1 cellular context compared by ENCODE assay signal in the genomic region with DNA sequence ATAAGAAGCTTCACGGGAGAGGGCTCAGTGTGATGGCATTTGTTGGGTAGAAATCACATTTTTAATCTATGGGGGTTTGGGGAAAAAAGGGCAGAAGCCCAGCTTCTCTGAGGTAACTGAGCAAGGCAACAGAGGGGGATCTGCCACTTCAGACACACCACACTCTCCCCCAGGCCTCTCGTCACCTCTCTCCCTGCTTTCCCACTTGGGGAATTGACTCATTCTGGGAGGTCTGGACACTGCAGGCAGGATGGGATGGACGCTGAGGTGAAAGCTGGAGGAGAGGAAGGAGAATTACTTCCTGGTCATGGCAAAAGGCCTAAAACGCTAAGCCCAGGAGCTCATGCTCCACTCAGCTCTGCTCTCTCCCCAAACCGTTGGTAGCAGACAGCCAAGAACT.
TF ChIP-seq lines count a peak whose summit lies in the region.

No MANE protein-coding gene starts in this region.

TF ChIP-seq in WTC11, 78 proteins besides CTCF, POLR2A, EP300 and RAD21 (continued from another document):
- TF ChIP-seq NFE2L1 (CRISPR knock-in tag; IDR thresholded peaks at IDR 0.05) (no peak), CREM (CRISPR knock-in tag; IDR thresholded peaks at IDR 0.05) (no peak)
- TF ChIP-seq, protein P1, sequence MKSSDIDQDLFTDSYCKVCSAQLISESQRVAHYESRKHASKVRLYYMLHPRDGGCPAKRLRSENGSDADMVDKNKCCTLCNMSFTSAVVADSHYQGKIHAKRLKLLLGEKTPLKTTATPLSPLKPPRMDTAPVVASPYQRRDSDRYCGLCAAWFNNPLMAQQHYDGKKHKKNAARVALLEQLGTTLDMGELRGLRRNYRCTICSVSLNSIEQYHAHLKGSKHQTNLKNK (CRISPR knock-in tag; IDR thresholded peaks at IDR 0.05) = no peak
- TF ChIP-seq, protein P2, sequence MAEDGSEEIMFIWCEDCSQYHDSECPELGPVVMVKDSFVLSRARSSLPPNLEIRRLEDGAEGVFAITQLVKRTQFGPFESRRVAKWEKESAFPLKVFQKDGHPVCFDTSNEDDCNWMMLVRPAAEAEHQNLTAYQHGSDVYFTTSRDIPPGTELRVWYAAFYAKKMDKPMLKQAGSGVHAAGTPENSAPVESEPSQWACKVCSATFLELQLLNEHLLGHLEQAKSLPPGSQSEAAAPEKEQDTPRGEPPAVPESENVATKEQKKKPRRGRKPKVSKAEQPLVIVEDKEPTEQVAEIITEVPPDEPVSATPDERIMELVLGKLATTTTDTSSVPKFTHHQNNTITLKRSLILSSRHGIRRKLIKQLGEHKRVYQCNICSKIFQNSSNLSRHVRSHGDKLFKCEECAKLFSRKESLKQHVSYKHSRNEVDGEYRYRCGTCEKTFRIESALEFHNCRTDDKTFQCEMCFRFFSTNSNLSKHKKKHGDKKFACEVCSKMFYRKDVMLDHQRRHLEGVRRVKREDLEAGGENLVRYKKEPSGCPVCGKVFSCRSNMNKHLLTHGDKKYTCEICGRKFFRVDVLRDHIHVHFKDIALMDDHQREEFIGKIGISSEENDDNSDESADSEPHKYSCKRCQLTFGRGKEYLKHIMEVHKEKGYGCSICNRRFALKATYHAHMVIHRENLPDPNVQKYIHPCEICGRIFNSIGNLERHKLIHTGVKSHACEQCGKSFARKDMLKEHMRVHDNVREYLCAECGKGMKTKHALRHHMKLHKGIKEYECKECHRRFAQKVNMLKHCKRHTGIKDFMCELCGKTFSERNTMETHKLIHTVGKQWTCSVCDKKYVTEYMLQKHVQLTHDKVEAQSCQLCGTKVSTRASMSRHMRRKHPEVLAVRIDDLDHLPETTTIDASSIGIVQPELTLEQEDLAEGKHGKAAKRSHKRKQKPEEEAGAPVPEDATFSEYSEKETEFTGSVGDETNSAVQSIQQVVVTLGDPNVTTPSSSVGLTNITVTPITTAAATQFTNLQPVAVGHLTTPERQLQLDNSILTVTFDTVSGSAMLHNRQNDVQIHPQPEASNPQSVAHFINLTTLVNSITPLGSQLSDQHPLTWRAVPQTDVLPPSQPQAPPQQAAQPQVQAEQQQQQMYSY (CRISPR knock-in tag; IDR thresholded peaks at IDR 0.05) = no peak
